ENCODE assay signal across 27 cellular contexts in genomic region chr19:30244533-30244932, GRCh38.
"Had no signal": no experiment of that assay in that cellular context is flagged by ENCODE, and none has a peak within 500 bp of the region (broad histone marks: within the 10 kb centered on the region; RNA-seq: fewer than 3 reads in every experiment).

No MANE protein-coding gene starts in this region.

- H3K27ac ChIP-seq: adrenal gland, ascending aorta, breast epithelium, cardiac muscle cell, WERI-Rb-1 had no signal

- ATAC-seq: activated CD4-positive, CD25-positive, alpha-beta regulatory T cell treated with anti-CD3 and anti-CD28 coated beads, Interleukin-2, amount 50 U/mL, for 24 hours; activated CD8-positive, alpha-beta T cell treated with anti-CD3 and anti-CD28 coated beads for 36 hours; activated naive CD8-positive, alpha-beta T cell treated with anti-CD3 and anti-CD28 coated beads, Interleukin-2, amount 50 U/mL, for 24 hours; activated T-cell treated with anti-CD3 and anti-CD28 coated beads, Interleukin-2, amount 50 U/mL, for 4 hours; activated T-helper 17 cell treated with anti-CD3 and anti-CD28 coated beads, Interleukin-2, amount 50 U/mL, for 72 hours; esophagus mucosa; T-helper 17 cell had no signal

- H3K27me3 ChIP-seq: adrenal gland, ascending aorta, cardiac muscle cell had no signal

- DNase-seq: activated B cell treated with CpG ODN at 0.5 μM for 24 hours; activated CD4-positive, alpha-beta T cell treated with anti-CD3 and anti-CD28 coated beads for 48 hours; activated CD4-positive, alpha-beta T cell treated with anti-CD3 and anti-CD28 coated beads, Interleukin-2, amount 50 U/mL, for 1 hour; activated CD4-positive, alpha-beta T cell treated with anti-CD3 and anti-CD28 coated beads, Interleukin-2, amount 50 U/mL, for 48 hours; activated CD8-positive, alpha-beta memory T cell treated with anti-CD3 and anti-CD28 coated beads for 24 hours; activated CD8-positive, alpha-beta T cell treated with anti-CD3 and anti-CD28 coated beads for 36 hours; activated effector memory CD4-positive, alpha-beta T cell treated with Interleukin-2 at 50 U/mL for 16 hours; activated gamma-delta T cell treated with Interleukin-2 at 50 U/mL for 16 hours; activated naive CD4-positive, alpha-beta T cell treated with anti-CD3 and anti-CD28 coated beads, Interleukin-2, amount 50 U/mL, for 16 hours; activated naive CD4-positive, alpha-beta T cell treated with Interleukin-2 at 50 U/mL for 16 hours; activated naive CD8-positive, alpha-beta T cell treated with anti-CD3 and anti-CD28 coated beads, Interleukin-2, amount 50 U/mL, for 24 hours; activated T-cell treated with anti-CD3 and anti-CD28 coated beads, Interleukin-2, amount 50 U/mL, for 4 hours; cortex of kidney; dermis blood vessel endothelial cell; effector CD8-positive, alpha-beta T cell; foreskin fibroblast; T-helper 1 cell; T-helper 17 cell; T1000; WERI-Rb-1 had no signal
